17 cellular contexts compared by ENCODE assay signal in the genomic region with DNA sequence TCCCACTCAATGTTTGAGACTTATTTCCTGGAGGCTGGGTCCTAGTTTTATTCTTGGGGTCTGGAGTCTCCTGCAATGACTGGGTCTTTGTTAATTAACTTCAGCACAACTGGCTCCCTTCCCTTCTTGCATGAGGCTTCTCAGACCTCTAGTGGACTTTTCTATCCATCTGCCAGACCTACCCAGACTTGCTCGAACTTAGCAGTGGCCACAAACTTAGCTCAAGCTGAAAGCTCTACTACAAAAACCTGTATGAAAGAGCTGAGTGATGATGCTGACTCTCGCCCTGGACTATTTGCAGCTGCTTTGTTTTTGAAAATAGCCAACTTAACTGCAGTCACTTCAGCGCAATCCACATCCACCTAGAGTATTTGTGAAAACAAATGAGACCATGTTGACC.
"Had no signal": no experiment of that assay in that cellular context is flagged by ENCODE, and none has a peak within 500 bp of the region (broad histone marks: within the 10 kb centered on the region; RNA-seq: fewer than 3 reads in every experiment).

No MANE protein-coding gene starts in this region.

- H3K27ac Mint-ChIP-seq: activated CD4-positive, alpha-beta T cell treated with anti-CD3 and anti-CD28 coated beads, Interleukin-2, amount 10 ng/mL, durations not matched to agents 7 days and 5 days; activated naive CD8-positive, alpha-beta T cell; activated T-cell treated with anti-CD3 and anti-CD28 coated beads, Interleukin-2, amount 50 U/mL, for 72 hours; stimulated activated naive CD8-positive, alpha-beta T cell treated with anti-CD3 and anti-CD28 coated beads, Interleukin-15, Interleukin-2, amounts not matched to agents 100 ng/mL and 50 ng/mL, for 24 hours had no signal

- H3K36me3 ChIP-seq: esophagus squamous epithelium, prostate gland, upper lobe of right lung had no signal

- H3K4me1 Mint-ChIP-seq: activated CD4-positive, alpha-beta T cell treated with anti-CD3 and anti-CD28 coated beads, Interleukin-2, amount 10 ng/mL, durations not matched to agents 7 days and 5 days had no signal

- ATAC-seq: activated T-cell treated with anti-CD3 and anti-CD28 coated beads, Interleukin-2, amount 50 U/mL, for 72 hours; right cardiac atrium; upper lobe of right lung had no signal

- DNase-seq: activated CD4-positive, alpha-beta T cell treated with anti-CD3 and anti-CD28 coated beads, Interleukin-2, amount 10 ng/mL, durations not matched to agents 7 days and 5 days; activated CD4-positive, CD25-positive, alpha-beta regulatory T cell; activated CD8-positive, alpha-beta memory T cell treated with anti-CD3 and anti-CD28 coated beads, Interleukin-2, amount 50 U/mL, for 48 hours; activated gamma-delta T cell; activated T-cell treated with anti-CD3 and anti-CD28 coated beads, Interleukin-2, amount 50 U/mL, for 72 hours; amniotic stem cell; caudate nucleus; esophagus squamous epithelium; glutamatergic neuron; right cardiac atrium; stimulated activated CD4-positive, alpha-beta T cell treated with anti-CD3 and anti-CD28 coated beads, Interleukin-4, amount 100 ng/mL, for 4 hours; stimulated activated CD8-positive, alpha-beta memory T cell treated with anti-CD3 and anti-CD28 coated beads, Interleukin-4, amount 100 ng/mL, for 48 hours; upper lobe of right lung had no signal

- H3K9me3 Mint-ChIP-seq: activated CD4-positive, alpha-beta T cell treated with anti-CD3 and anti-CD28 coated beads, Interleukin-2, amount 10 ng/mL, durations not matched to agents 7 days and 5 days; activated T-cell treated with anti-CD3 and anti-CD28 coated beads, Interleukin-2, amount 50 U/mL, for 72 hours; stimulated activated naive CD8-positive, alpha-beta T cell treated with anti-CD3 and anti-CD28 coated beads, Interleukin-15, Interleukin-2, amounts not matched to agents 100 ng/mL and 50 ng/mL, for 24 hours had no signal

- H3K36me3 Mint-ChIP-seq: activated naive CD8-positive, alpha-beta T cell had no signal

- H3K27ac ChIP-seq: esophagus squamous epithelium, prostate gland, upper lobe of right lung had no signal

- H3K4me2 ChIP-seq: smooth muscle cell had no signal

- H3K4me3 ChIP-seq: esophagus squamous epithelium, prostate gland, smooth muscle cell, upper lobe of right lung had no signal

- H3K27me3 Mint-ChIP-seq: activated naive CD8-positive, alpha-beta T cell; stimulated activated naive CD8-positive, alpha-beta T cell treated with anti-CD3 and anti-CD28 coated beads, Interleukin-15, Interleukin-2, amounts not matched to agents 100 ng/mL and 50 ng/mL, for 24 hours had no signal

- H3K27me3 ChIP-seq: esophagus squamous epithelium, upper lobe of right lung had no signal

- H3K9me3 ChIP-seq: esophagus squamous epithelium, prostate gland, upper lobe of right lung had no signal

- H3K4me1 ChIP-seq: prostate gland, upper lobe of right lung had no signal

- H3K4me3 Mint-ChIP-seq: activated CD4-positive, alpha-beta T cell treated with anti-CD3 and anti-CD28 coated beads, Interleukin-2, amount 10 ng/mL, durations not matched to agents 7 days and 5 days; activated naive CD8-positive, alpha-beta T cell; activated T-cell treated with anti-CD3 and anti-CD28 coated beads, Interleukin-2, amount 50 U/mL, for 72 hours; stimulated activated naive CD8-positive, alpha-beta T cell treated with anti-CD3 and anti-CD28 coated beads, Interleukin-15, Interleukin-2, amounts not matched to agents 100 ng/mL and 50 ng/mL, for 24 hours had no signal
